ENCODE assay signal across 14 cellular contexts in the genomic region with DNA sequence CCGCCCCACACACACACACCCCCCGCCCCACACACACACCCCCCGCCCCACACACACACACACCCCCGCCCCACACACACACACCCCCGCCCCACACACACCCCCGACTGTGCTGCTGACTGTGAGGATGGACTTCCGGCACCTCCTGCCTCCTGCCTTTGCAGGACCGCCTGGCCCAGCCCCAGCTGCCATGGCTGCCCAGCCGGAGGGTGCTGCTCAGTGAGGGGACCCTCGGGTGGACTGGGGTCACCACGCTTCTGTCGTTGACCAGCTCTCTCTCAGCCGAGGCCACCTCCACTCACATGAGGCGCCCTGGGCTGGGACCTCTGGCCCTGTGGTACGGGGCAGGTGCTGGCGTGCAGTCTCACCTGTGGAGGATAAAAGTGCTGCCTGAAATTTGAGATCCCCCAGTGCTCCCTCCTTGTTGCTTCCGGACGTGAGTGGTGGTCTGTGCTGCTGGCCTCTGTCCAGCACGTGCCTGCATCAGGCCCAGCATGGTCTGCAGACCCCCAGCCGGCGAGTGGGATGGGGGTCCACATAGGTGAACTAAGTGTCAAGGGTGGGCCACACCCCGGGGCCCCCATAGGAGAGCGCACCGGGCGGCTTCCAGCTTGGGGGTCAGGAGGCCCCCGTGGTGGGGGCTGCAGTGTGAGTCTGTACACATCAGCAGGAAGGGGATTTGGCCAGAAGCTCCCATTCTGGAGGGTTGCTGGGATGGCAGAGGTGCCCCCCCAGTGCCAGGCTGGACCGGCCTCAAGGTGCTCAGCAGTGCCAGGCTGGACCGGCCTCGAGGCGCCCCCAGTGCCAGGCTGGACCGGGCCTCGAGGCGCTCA. TPM values are rescaled to one million over a fixed set of nuclear protein-coding genes. Genes with fewer than 3 reads are reported as not detected.
A peak's percentile ranks its signal among the peaks of the same experiment; 100 is the strongest.
DNase-seq lines count a peak whose midpoint lies in the region; FAIRE-seq and TF ChIP-seq lines count a peak whose summit lies in the region.
"Had no signal": no experiment of that assay in that cellular context is flagged by ENCODE, and none has a peak within 500 bp of the region (broad histone marks: within the 10 kb centered on the region; RNA-seq: fewer than 3 reads in every experiment).

No MANE protein-coding gene starts in this region.

- H3K9me3 ChIP-seq in right atrium auricular region (no peaks in the 10 kb centered on the region), keratinocyte (ENCODE audit: control insufficient read depth, low read depth, low read length) (no peaks in the 10 kb centered on the region), parathyroid adenoma (ENCODE audit: control insufficient read depth, low read length) (no peaks in the 10 kb centered on the region)

- no peak for DNase-seq in right atrium auricular region (ENCODE audit: low spot score)
- no peak for DNase-seq in cardiac septum (ENCODE audit: low spot score)
- DNase-seq in keratinocyte (ENCODE audit: low read depth, low spot score) = no peak
- DNase-seq in NOMO-1 treated with dmso at 0.1 percent for 144 hours (lab: John Stamatoyannopoulos, UW; ENCODE audit: unreplicated experiment) = no peak
- DNase-seq in NCI-H526 (lab: John Stamatoyannopoulos, UW) = no peak
- DNase-seq in NK-92 (lab: John Stamatoyannopoulos, UW; ENCODE audit: unreplicated experiment) = no peak
- DNase-seq: activated CD4-positive, alpha-beta T cell treated with anti-CD3 and anti-CD28 coated beads for 48 hours; CD4-positive, alpha-beta memory T cell; erythroblast; NCI-H1930; T-helper 2 cell had no signal

- no peaks in the 10 kb centered on the region for H4K20me1 ChIP-seq in keratinocyte (ENCODE audit: control insufficient read depth, extremely low read depth, insufficient read depth, low read length)

- H2AFZ ChIP-seq in keratinocyte (ENCODE audit: control insufficient read depth, low read length) (no peak overlapping the region), parathyroid adenoma (no peak overlapping the region)

- dilution Hi-C loops in keratinocyte (cut with MboI; ENCODE audit: extremely low pct_ligation_motif_present, low sequenced_read_pairs) = no loop called here

- FAIRE-seq in keratinocyte (lab: Jason Lieb, UNC) = no peak
- FAIRE-seq: GM12878 had no signal

- H3K4me3 ChIP-seq in right atrium auricular region (no peak overlapping the region), keratinocyte (ENCODE audit: control insufficient read depth in 2 of 3, extremely low read depth in 1 of 3, insufficient read depth in 2 of 3, low read depth in 1 of 3, low read length in 3 of 3) (no peak overlapping the region), parathyroid adenoma (ENCODE audit: low read depth, low read length) (peak overlapping the region; percentile 13), urinary bladder (ENCODE audit: low read depth, low read length) (no peak overlapping the region)
- H3K4me3 ChIP-seq: GM12878 had no signal

- H3K27ac ChIP-seq in right atrium auricular region (peak overlapping the region; percentile 76), keratinocyte (ENCODE audit: control insufficient read depth, insufficient read depth, low read length) (no peak overlapping the region), parathyroid adenoma (peak overlapping the region; percentile 46), urinary bladder (ENCODE audit: low read depth) (peak overlapping the region; percentile 57)

- peaks cover 44% of the 10 kb centered on the region for H3K36me3 ChIP-seq in right atrium auricular region
- no peaks in the 10 kb centered on the region for H3K36me3 ChIP-seq in keratinocyte (ENCODE audit: control insufficient read depth in 2 of 2, extremely low read depth in 1 of 2, insufficient read depth in 2 of 2, low read length in 2 of 2)
- H3K36me3 ChIP-seq in parathyroid adenoma (ENCODE audit: control insufficient read depth, insufficient read depth, low read length) = no peaks in the 10 kb centered on the region
- peaks cover 4% of the 10 kb centered on the region for H3K36me3 ChIP-seq in urinary bladder (ENCODE audit: insufficient read depth)

- H3K9me1 ChIP-seq in keratinocyte (ENCODE audit: control insufficient read depth, extremely low read depth, insufficient read depth, low read length) = no peaks in the 10 kb centered on the region

- 81% methylated on average over 33 of the region's 33 CpGs for WGBS in urinary bladder

- no peaks in the 10 kb centered on the region for H3K27me3 ChIP-seq in right atrium auricular region
- peaks cover 28% of the 10 kb centered on the region for H3K27me3 ChIP-seq in keratinocyte (ENCODE audit: control insufficient read depth, extremely low read depth, insufficient read depth, low read length)
- H3K27me3 ChIP-seq in parathyroid adenoma (ENCODE audit: control insufficient read depth, insufficient read depth, low read length) = no peaks in the 10 kb centered on the region

- intact Hi-C loops in cardiac septum (cut with DNase I) = no loop called here

- H3K9ac ChIP-seq in keratinocyte (ENCODE audit: control insufficient read depth, extremely low read depth, insufficient read depth, low read length) = no peak overlapping the region
- no peak overlapping the region for H3K9ac ChIP-seq in parathyroid adenoma

- no peak for TF ChIP-seq CTCF in right atrium auricular region (IDR thresholded peaks at IDR 0.05)
- TF ChIP-seq CTCF in keratinocyte (optimal IDR thresholded peaks at IDR 0.05 in 1 of 3, IDR thresholded peaks at IDR 0.05 in 1 of 3, conservative IDR thresholded peaks at IDR 0.05 in 1 of 3; ENCODE audit: extremely low read depth in 1 of 3, insufficient read depth in 2 of 3, low read length in 3 of 3) = no peak
- no peak for TF ChIP-seq CTCF in parathyroid adenoma (IDR thresholded peaks at IDR 0.05)

- peak overlapping the region; percentile 37 for H3K4me2 ChIP-seq in keratinocyte (ENCODE audit: control insufficient read depth, extremely low read depth, insufficient read depth, low read depth, low read length)
- peak overlapping the region; percentile 40 for H3K4me2 ChIP-seq in parathyroid adenoma (ENCODE audit: low read length)

- peaks cover 0 to 72% of the 10 kb centered on the region in 2 donors for H3K4me1 ChIP-seq in right atrium auricular region
- H3K4me1 ChIP-seq in keratinocyte (ENCODE audit: control insufficient read depth, extremely low read depth, insufficient read depth, low read length) = peaks cover 13% of the 10 kb centered on the region
- H3K4me1 ChIP-seq in parathyroid adenoma = peaks cover 49% of the 10 kb centered on the region
- no peaks in the 10 kb centered on the region for H3K4me1 ChIP-seq in urinary bladder (ENCODE audit: insufficient read depth)

- H3K79me2 ChIP-seq in keratinocyte (ENCODE audit: control insufficient read depth, insufficient read depth, low read length) (no peaks in the 10 kb centered on the region), parathyroid adenoma (peaks cover 60% of the 10 kb centered on the region)

RNA-seq across cellular contexts. Expression of gene METRNL, which starts 11.2 kb away (rescaled TPM):
- total RNA-seq in right atrium auricular region = 100 to 1,000 TPM in 1 of 2 donors, 10 to 100 TPM in 1; 62.9 to 104 TPM
- 104 TPM for total RNA-seq in cardiac septum
- 3.1 to 7.2 TPM (median 3.4 TPM) in 3 replicates for polyA plus RNA-seq in keratinocyte
- polyA plus RNA-seq in keratinocyte (2011; ENCODE audit: low read depth) = 43.9 TPM
- polyA plus RNA-seq in keratinocyte (2011; cell fraction: cytosol; rRNA removed) = 2.2 and 7.9 TPM in 2 replicates
- 8.6 and 10.8 TPM in 2 replicates for polyA plus RNA-seq in keratinocyte (2011; cell fraction: nucleus; rRNA removed)
- 6.2 and 85.3 TPM in 2 replicates for polyA plus RNA-seq in keratinocyte (2012; ENCODE audit: low replicate concordance)
- 2.0 to 5.2 TPM (median 2.4 TPM) in 3 replicates for polyA minus RNA-seq in keratinocyte
- polyA minus RNA-seq in keratinocyte (2011; cell fraction: cytosol; rRNA and poly(A)+ RNA removed) = 24.2 TPM
- polyA minus RNA-seq in keratinocyte (2011; cell fraction: nucleus; rRNA and poly(A)+ RNA removed) = 7.8 and 8.5 TPM in 2 replicates
- total RNA-seq in urinary bladder = 37.7 TPM
- polyA plus RNA-seq in urinary bladder = 118 TPM
